8 cellular contexts compared by ENCODE assay signal in the genomic region with DNA sequence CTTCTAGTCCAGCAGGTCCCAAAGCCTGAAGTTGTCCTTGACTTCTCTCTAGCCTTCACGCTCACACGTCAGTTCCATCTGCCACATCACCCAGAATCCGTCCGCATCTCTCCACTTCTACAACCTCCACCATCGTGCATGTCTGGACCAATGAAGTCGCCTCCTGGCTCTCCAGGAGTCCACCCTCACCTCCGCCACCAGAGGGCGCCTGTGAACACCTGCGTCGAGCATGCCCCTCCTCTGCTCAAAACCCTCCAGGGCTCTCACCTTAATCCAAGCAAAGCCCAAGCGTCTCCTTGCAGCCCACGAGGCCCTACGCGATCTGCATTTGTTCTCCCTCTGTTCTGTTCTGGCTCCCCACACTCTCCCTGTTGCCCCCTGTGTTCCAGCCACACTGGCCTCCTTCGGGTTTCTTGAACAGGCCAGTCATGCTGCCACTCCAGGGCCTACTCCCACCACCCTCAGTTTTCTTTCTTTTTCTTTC. TPM values are rescaled to one million over a fixed set of nuclear protein-coding genes. Genes with fewer than 3 reads are reported as not detected.
DNase-seq lines count a peak whose midpoint lies in the region; ATAC-seq and TF ChIP-seq lines count a peak whose summit lies in the region.

No MANE protein-coding gene starts in this region.

- H3K36me3 ChIP-seq in HEK293 (ENCODE audit: control insufficient read depth in 2 of 2, insufficient read depth in 1 of 2, low read length in 2 of 2): no peaks in the 10 kb centered on the region

- peak; percentile 98 for ATAC-seq in activated naive CD8-positive, alpha-beta T cell treated with anti-CD3 and anti-CD28 coated beads, Interleukin-2, amount 10 ng/mL, durations not matched to agents 7 days and 5 days (ENCODE audit: low read depth)
- ATAC-seq in right cardiac atrium: peak; percentile 74 to 81

- H3K27me3 ChIP-seq in right cardiac atrium (ENCODE audit: control insufficient read depth, insufficient read depth): no peaks in the 10 kb centered on the region

- H3K27ac Mint-ChIP-seq in activated naive CD8-positive, alpha-beta T cell treated with anti-CD3 and anti-CD28 coated beads, Interleukin-2, amount 10 ng/mL, durations not matched to agents 7 days and 5 days: no peak overlapping the region

- intact Hi-C loops in right cardiac atrium (cut with DNase I): no loop called here

- no peak overlapping the region for H3K4me3 Mint-ChIP-seq in activated naive CD8-positive, alpha-beta T cell treated with anti-CD3 and anti-CD28 coated beads, Interleukin-2, amount 10 ng/mL, durations not matched to agents 7 days and 5 days

- H3K9me3 Mint-ChIP-seq in activated naive CD8-positive, alpha-beta T cell treated with anti-CD3 and anti-CD28 coated beads, Interleukin-2, amount 10 ng/mL, durations not matched to agents 7 days and 5 days: no peaks in the 10 kb centered on the region

- H3K4me3 ChIP-seq in HEK293 (ENCODE audit: low read depth, low read length) (no peak overlapping the region), right cardiac atrium (ENCODE audit: low read length) (no peak overlapping the region)

- no peaks in the 10 kb centered on the region for H3K9me3 ChIP-seq in HEK293 (ENCODE audit: control insufficient read depth, insufficient read depth, low read depth, low read length)
- H3K9me3 ChIP-seq in right cardiac atrium (ENCODE audit: control insufficient read depth, low read length): no peaks in the 10 kb centered on the region

- no peaks in the 10 kb centered on the region for H3K27me3 Mint-ChIP-seq in activated naive CD8-positive, alpha-beta T cell treated with anti-CD3 and anti-CD28 coated beads, Interleukin-2, amount 10 ng/mL, durations not matched to agents 7 days and 5 days

- POLR2A ChIA-PET in HEK293 (lab: Yijun Ruan, JAX): interaction anchor here (0.6 kb wide), 1 partner anchor 24 kb away, joined by 3 read pairs; no protein-coding TSS in a partner anchor
- POLR2A ChIA-PET in activated naive CD8-positive, alpha-beta T cell treated with anti-CD3 and anti-CD28 coated beads, Interleukin-2, amount 10 ng/mL, durations not matched to agents 7 days and 5 days (lab: Charles Lee): interaction anchor here (1.4 to 1.8 kb wide), 2 partner anchors 25 to 34 kb away, joined by 3 to 8 read pairs; a partner anchor contains a TSS

- CTCF ChIA-PET in HEK293 (lab: Yijun Ruan, JAX): interaction anchor here (0.6 to 3.1 kb wide), 17 partner anchors 8 to 1903 kb away, joined by 3 to 26 read pairs (median 3); a partner anchor contains a TSS

- peak; percentile 85 for DNase-seq in Daoy (ENCODE audit: low read depth)
- DNase-seq in NCI-H1436 treated with DMSO at 0.1 percent for 48 hours (lab: John Stamatoyannopoulos, UW): peak; percentile 37
- DNase-seq in T follicular helper cell (ENCODE audit: low read depth): peak; percentile 84
- peak; percentile 91 for DNase-seq in activated naive CD8-positive, alpha-beta T cell treated with anti-CD3 and anti-CD28 coated beads, Interleukin-2, amount 10 ng/mL, durations not matched to agents 7 days and 5 days
- DNase-seq in right cardiac atrium: peak; percentile 80 to 91 (median 89)
- peak; percentile 26 for DNase-seq in smooth muscle cell of the brain vasculature (ENCODE audit: low read depth, low spot score)
- DNase-seq in cortex of kidney (lab: John Stamatoyannopoulos, UW): no peak

- H3K27ac ChIP-seq in HEK293 (ENCODE audit: extremely low read depth, low read depth, low read length) (peak overlapping the region; percentile 38; the same call in 1 of the 2 replicates), right cardiac atrium (ENCODE audit: low read length) (no peak overlapping the region)

- H3K4me1 ChIP-seq in HEK293 (ENCODE audit: control insufficient read depth, insufficient read depth, low read length) (no peaks in the 10 kb centered on the region), right cardiac atrium (ENCODE audit: control insufficient read depth, insufficient read depth, low read length) (no peaks in the 10 kb centered on the region)

- TF ChIP-seq CTCF in HEK293 (tag by site-specific recombination; IDR thresholded peaks at IDR 0.05): peak; percentile 96

- no peaks in the 10 kb centered on the region for H3K36me3 Mint-ChIP-seq in activated naive CD8-positive, alpha-beta T cell treated with anti-CD3 and anti-CD28 coated beads, Interleukin-2, amount 10 ng/mL, durations not matched to agents 7 days and 5 days

- H3K4me1 Mint-ChIP-seq in activated naive CD8-positive, alpha-beta T cell treated with anti-CD3 and anti-CD28 coated beads, Interleukin-2, amount 10 ng/mL, durations not matched to agents 7 days and 5 days: peaks cover 11% of the 10 kb centered on the region

- 25% methylated on average over 15 of the region's 15 CpGs for WGBS in right cardiac atrium

TF ChIP-seq in HEK293, 187 proteins besides CTCF, POLR2A, EP300 and RAD21 (continues in another document):
- no peak for TF ChIP-seq YY2 (tag by site-specific recombination; IDR thresholded peaks at IDR 0.05)
- TF ChIP-seq ZNF324 (tag by site-specific recombination; IDR thresholded peaks at IDR 0.05): no peak
- peak; percentile 94; the same call in 1 of the 2 replicates for TF ChIP-seq ZNF2 (tag by site-specific recombination; IDR thresholded peaks at IDR 0.05)
- peak; percentile 26; the same call in 1 of the 2 replicates for TF ChIP-seq ZXDB (tag by site-specific recombination; IDR thresholded peaks at IDR 0.05)
- TF ChIP-seq, protein P1, sequence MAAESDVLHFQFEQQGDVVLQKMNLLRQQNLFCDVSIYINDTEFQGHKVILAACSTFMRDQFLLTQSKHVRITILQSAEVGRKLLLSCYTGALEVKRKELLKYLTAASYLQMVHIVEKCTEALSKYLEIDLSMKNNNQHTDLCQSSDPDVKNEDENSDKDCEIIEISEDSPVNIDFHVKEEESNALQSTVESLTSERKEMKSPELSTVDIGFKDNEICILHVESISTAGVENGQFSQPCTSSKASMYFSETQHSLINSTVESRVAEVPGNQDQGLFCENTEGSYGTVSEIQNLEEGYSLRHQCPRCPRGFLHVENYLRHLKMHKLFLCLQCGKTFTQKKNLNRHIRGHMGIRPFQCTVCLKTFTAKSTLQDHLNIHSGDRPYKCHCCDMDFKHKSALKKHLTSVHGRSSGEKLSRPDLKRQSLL (tag by site-specific recombination; IDR thresholded peaks at IDR 0.05): no peak
- TF ChIP-seq ZNF184 (tag by site-specific recombination; IDR thresholded peaks at IDR 0.05): no peak
- TF ChIP-seq, protein P2, sequence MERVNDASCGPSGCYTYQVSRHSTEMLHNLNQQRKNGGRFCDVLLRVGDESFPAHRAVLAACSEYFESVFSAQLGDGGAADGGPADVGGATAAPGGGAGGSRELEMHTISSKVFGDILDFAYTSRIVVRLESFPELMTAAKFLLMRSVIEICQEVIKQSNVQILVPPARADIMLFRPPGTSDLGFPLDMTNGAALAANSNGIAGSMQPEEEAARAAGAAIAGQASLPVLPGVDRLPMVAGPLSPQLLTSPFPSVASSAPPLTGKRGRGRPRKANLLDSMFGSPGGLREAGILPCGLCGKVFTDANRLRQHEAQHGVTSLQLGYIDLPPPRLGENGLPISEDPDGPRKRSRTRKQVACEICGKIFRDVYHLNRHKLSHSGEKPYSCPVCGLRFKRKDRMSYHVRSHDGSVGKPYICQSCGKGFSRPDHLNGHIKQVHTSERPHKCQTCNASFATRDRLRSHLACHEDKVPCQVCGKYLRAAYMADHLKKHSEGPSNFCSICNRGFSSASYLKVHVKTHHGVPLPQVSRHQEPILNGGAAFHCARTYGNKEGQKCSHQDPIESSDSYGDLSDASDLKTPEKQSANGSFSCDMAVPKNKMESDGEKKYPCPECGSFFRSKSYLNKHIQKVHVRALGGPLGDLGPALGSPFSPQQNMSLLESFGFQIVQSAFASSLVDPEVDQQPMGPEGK (tag by site-specific recombination; IDR thresholded peaks at IDR 0.05): peak; percentile 54; the same call in 1 of the 2 replicates
- no peak for TF ChIP-seq WT1 (tag by site-specific recombination; IDR thresholded peaks at IDR 0.05)
- TF ChIP-seq ZNF311 (tag by site-specific recombination; IDR thresholded peaks at IDR 0.05; ENCODE audit: borderline replicate concordance): no peak
- TF ChIP-seq ZNF600 (tag by site-specific recombination; IDR thresholded peaks at IDR 0.05): peak; percentile 96
- peak; percentile 80; the same call in 1 of the 2 replicates for TF ChIP-seq TRIM28 (IDR thresholded peaks at IDR 0.05; ENCODE audit: borderline replicate concordance, low read length)
- peak; percentile 47 for TF ChIP-seq ZNF335 (tag by site-specific recombination; conservative IDR thresholded peaks at IDR 0.05)
- no peak for TF ChIP-seq HOXA7 (CRISPR knock-in tag; IDR thresholded peaks at IDR 0.05; ENCODE audit: borderline replicate concordance)
- peak; percentile 49; the same call in 1 of the 2 replicates for TF ChIP-seq ZNF629 (tag by site-specific recombination; IDR thresholded peaks at IDR 0.05)
- TF ChIP-seq ZNF133 (tag by site-specific recombination; IDR thresholded peaks at IDR 0.05): peak; percentile 48; the same call in 1 of the 2 replicates

RNA-seq across cellular contexts. Expression of a gene that starts 3.7 kb away (rescaled TPM):
- not detected in 2 replicates for total RNA-seq in Daoy (2014; rRNA removed; shearing (Covaris generic))
- total RNA-seq in activated naive CD8-positive, alpha-beta T cell treated with anti-CD3 and anti-CD28 coated beads, Interleukin-2, amount 10 ng/mL, durations not matched to agents 7 days and 5 days: not detected
- total RNA-seq in right cardiac atrium: 1 to 10 TPM; 2.7 to 5.6 (median 3.5) TPM
- 10.1 TPM for polyA plus RNA-seq in right cardiac atrium

RNA-seq across cellular contexts. Expression of a gene that starts 6.4 kb away (rescaled TPM):
- 174 and 192 TPM in 2 replicates for total RNA-seq in Daoy (2014; rRNA removed; shearing (Covaris generic))
- total RNA-seq in activated naive CD8-positive, alpha-beta T cell treated with anti-CD3 and anti-CD28 coated beads, Interleukin-2, amount 10 ng/mL, durations not matched to agents 7 days and 5 days: 100 to 1,000 TPM; 104 to 112 TPM
- 10 to 100 TPM; 70.0 to 80.6 (median 75.4) TPM for total RNA-seq in right cardiac atrium
- 80.7 TPM for polyA plus RNA-seq in right cardiac atrium

RNA-seq across cellular contexts. Expression of a gene that starts 15.2 kb away (rescaled TPM):
- 44.5 and 51.8 TPM in 2 replicates for total RNA-seq in Daoy (2014; rRNA removed; shearing (Covaris generic))
- 1 to 10 TPM; 2.3 to 3.0 TPM for total RNA-seq in activated naive CD8-positive, alpha-beta T cell treated with anti-CD3 and anti-CD28 coated beads, Interleukin-2, amount 10 ng/mL, durations not matched to agents 7 days and 5 days
- 10 to 100 TPM; 38.6 to 57.5 (median 45.7) TPM for total RNA-seq in right cardiac atrium
- 28.6 TPM for polyA plus RNA-seq in right cardiac atrium

RNA-seq across cellular contexts. Expression of a gene that starts 20.8 kb away (rescaled TPM):
- 1.6 and 2.3 TPM in 2 replicates for total RNA-seq in Daoy (2014; rRNA removed; shearing (Covaris generic))
- total RNA-seq in activated naive CD8-positive, alpha-beta T cell treated with anti-CD3 and anti-CD28 coated beads, Interleukin-2, amount 10 ng/mL, durations not matched to agents 7 days and 5 days: 1 to 10 TPM; 5.7 to 5.8 TPM
- under 1 TPM; 0.11 to 0.53 (median 0.21) TPM for total RNA-seq in right cardiac atrium
- polyA plus RNA-seq in right cardiac atrium: 0.18 TPM

RNA-seq across cellular contexts. Expression of a gene that starts 34.9 kb away (rescaled TPM):
- total RNA-seq in Daoy (2014; rRNA removed; shearing (Covaris generic)): 0.18 and 1.6 TPM in 2 replicates
- total RNA-seq in activated naive CD8-positive, alpha-beta T cell treated with anti-CD3 and anti-CD28 coated beads, Interleukin-2, amount 10 ng/mL, durations not matched to agents 7 days and 5 days: 10 to 100 TPM; 31.8 to 39.0 TPM
- 10 to 100 TPM; 16.5 to 27.8 (median 22.6) TPM for total RNA-seq in right cardiac atrium
- 37.5 TPM for polyA plus RNA-seq in right cardiac atrium

Comparison
In these comparisons a context has a peak if more than half of its experiments do, and no peak if none do; other contexts are left out.
1. RNA of a gene that starts 15.2 kb away (total RNA-seq): 38.6 to 57.5 TPM in right cardiac atrium and 44.5 to 51.8 TPM in Daoy; 2.3 to 3.0 TPM in activated naive CD8-positive, alpha-beta T cell treated with anti-CD3 and anti-CD28 coated beads, Interleukin-2, amount 10 ng/mL, durations not matched to agents 7 days and 5 days; every median in the first group is over 4 times any median in the second.